Comparison of ENCODE assay signal across 11 cellular contexts in genomic region chr9:112050544-112051475, GRCh38.
A peak's percentile ranks its signal among the peaks of the same experiment; 100 is the strongest.
DNase-seq lines count a peak whose midpoint lies in the region; ATAC-seq and TF ChIP-seq lines count a peak whose summit lies in the region.
"Had no signal": no experiment of that assay in that cellular context is flagged by ENCODE, and none has a peak within 500 bp of the region (broad histone marks: within the 10 kb centered on the region; RNA-seq: fewer than 3 reads in every experiment).

No MANE protein-coding gene starts in this region.

- peak; percentile 71 to 75 for ATAC-seq in left cardiac atrium
- peak in 2 of 4 donors; percentile 35 to 36 for ATAC-seq in psoas muscle

- no peaks in the 10 kb centered on the region for H3K36me3 Mint-ChIP-seq in endothelial cell (ENCODE audit: low read depth, unreplicated experiment)

- H3K9me3 ChIP-seq in adipocyte (ENCODE audit: control insufficient read depth, low read length): no peaks in the 10 kb centered on the region
- H3K9me3 ChIP-seq in psoas muscle: no peaks in the 10 kb centered on the region
- H3K9me3 ChIP-seq in thyroid gland: no peaks in the 10 kb centered on the region

- no peaks in the 10 kb centered on the region for H3K9me3 Mint-ChIP-seq in endothelial cell (ENCODE audit: unreplicated experiment)

- no peaks in the 10 kb centered on the region for H3K27me3 ChIP-seq in adipocyte (replicated peaks; ENCODE audit: control insufficient read depth, insufficient read depth, low read length)
- no peaks in the 10 kb centered on the region for H3K27me3 ChIP-seq in psoas muscle (ENCODE audit: insufficient read depth in 3 of 3, low read length in 2 of 3)
- no peaks in the 10 kb centered on the region for H3K27me3 ChIP-seq in thyroid gland

- 36 to 50% (median 40%) methylated on average over 7 of the region's 7 CpGs for WGBS in psoas muscle, 3 donors
- 55 to 63% methylated on average over 7 of the region's 7 CpGs for WGBS in thyroid gland, 2 donors

- no peak overlapping the region for H3K4me3 Mint-ChIP-seq in endothelial cell (ENCODE audit: unreplicated experiment)
- H3K4me3 Mint-ChIP-seq: stimulated activated naive CD8-positive, alpha-beta T cell treated with anti-CD3 and anti-CD28 coated beads, Interleukin-15, Interleukin-2, amounts not matched to agents 100 ng/mL and 50 ng/mL, for 24 hours had no signal

- H3K4me1 ChIP-seq in adipocyte (ENCODE audit: control insufficient read depth, insufficient read depth, low read length) (peaks cover 48% of the 10 kb centered on the region), psoas muscle (peaks cover 19% of the 10 kb centered on the region), thyroid gland (peaks cover 7 to 11% of the 10 kb centered on the region in 2 donors)

- DNase-seq in EL (peak; percentile 98), adipocyte (ENCODE audit: low read depth) (peak; percentile 93), left cardiac atrium (peak; percentile 45), psoas muscle (peak in 1 of 2 donors; percentile 29), endothelial cell (ENCODE audit: low spot score) (no peak), NCI-H187 treated with DMSO at 0.1 percent for 48 hours (lab: John Stamatoyannopoulos, UW) (no peak), NCI-H2029 treated with DMSO at 0.1 percent for 48 hours (lab: John Stamatoyannopoulos, UW) (no peak), thyroid gland (no peak)
- DNase-seq: DMS79 treated with DMSO at 0.1 percent for 48 hours; effector CD4-positive, alpha-beta T cell had no signal

- no peak overlapping the region for H3K27ac Mint-ChIP-seq in endothelial cell (ENCODE audit: unreplicated experiment)
- H3K27ac Mint-ChIP-seq: stimulated activated naive CD8-positive, alpha-beta T cell treated with anti-CD3 and anti-CD28 coated beads, Interleukin-15, Interleukin-2, amounts not matched to agents 100 ng/mL and 50 ng/mL, for 24 hours had no signal

- H3K4me3 ChIP-seq in adipocyte (ENCODE audit: low read length) (peak overlapping the region; percentile 55), psoas muscle (no peak overlapping the region), thyroid gland (replicated peaks in 1 of 3) (no peak overlapping the region)

- H3K27ac ChIP-seq in psoas muscle: peak overlapping the region; percentile 30
- no peak overlapping the region for H3K27ac ChIP-seq in thyroid gland

- no peaks in the 10 kb centered on the region for H3K27me3 Mint-ChIP-seq in endothelial cell (ENCODE audit: unreplicated experiment)
- H3K27me3 Mint-ChIP-seq: stimulated activated naive CD8-positive, alpha-beta T cell treated with anti-CD3 and anti-CD28 coated beads, Interleukin-15, Interleukin-2, amounts not matched to agents 100 ng/mL and 50 ng/mL, for 24 hours had no signal

- TF ChIP-seq CTCF in psoas muscle (IDR thresholded peaks at IDR 0.05) (no peak), endothelial cell (IDR thresholded peaks at IDR 0.05; ENCODE audit: unreplicated experiment) (no peak), thyroid gland (IDR thresholded peaks at IDR 0.05) (no peak)

- no peak for TF ChIP-seq POLR2A in thyroid gland (IDR thresholded peaks at IDR 0.05)

- no peaks in the 10 kb centered on the region for H3K36me3 ChIP-seq in adipocyte (ENCODE audit: control insufficient read depth, insufficient read depth, low read length, severe bottlenecking)
- H3K36me3 ChIP-seq in psoas muscle (ENCODE audit: insufficient read depth in 1 of 2, low read depth in 1 of 2): no peaks in the 10 kb centered on the region
- no peaks in the 10 kb centered on the region for H3K36me3 ChIP-seq in thyroid gland

- peak overlapping the region; percentile 53 for H3K9ac ChIP-seq in adipocyte (ENCODE audit: low read length)

- H3K4me1 Mint-ChIP-seq in endothelial cell (ENCODE audit: unreplicated experiment): peaks cover 4% of the 10 kb centered on the region

- intact Hi-C loops in left cardiac atrium (cut with DNase I) (loop anchor here in 1 of 2 donors (10.0 kb wide), 1 partner anchor 126 kb away; no protein-coding TSS in a partner anchor), psoas muscle (cut with DNase I) (no loop called here), thyroid gland (cut with DNase I) (no loop called here)

Comparison
In these comparisons a context has a peak if more than half of its experiments do, and no peak if none do; other contexts are left out.
1. DNase-seq: peak in EL (single experiment), adipocyte (single experiment) and left cardiac atrium (single experiment); none in endothelial cell (single experiment), NCI-H187 treated with DMSO at 0.1 percent for 48 hours (single experiment), NCI-H2029 treated with DMSO at 0.1 percent for 48 hours (single experiment) and thyroid gland (0 of 2).